Comparison of ENCODE assay signal across 7 cellular contexts in the genomic region with DNA sequence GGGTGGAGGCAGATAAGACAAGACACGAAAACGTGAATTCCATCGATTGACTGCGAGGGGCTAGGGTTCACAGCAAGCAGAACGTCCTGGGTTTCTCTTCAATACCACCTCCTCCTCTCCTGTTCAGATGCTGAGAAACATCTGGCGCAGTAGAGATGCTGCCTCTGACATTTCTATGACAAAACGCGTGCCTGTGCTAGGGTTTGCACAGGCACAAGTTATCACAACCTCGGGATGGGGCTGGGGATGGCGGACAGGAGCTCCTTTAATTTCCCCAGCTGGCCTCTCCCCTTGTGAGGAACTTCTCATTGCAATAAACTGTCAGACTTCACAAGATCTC.
DNase-seq lines count a peak whose midpoint lies in the region; ATAC-seq and TF ChIP-seq lines count a peak whose summit lies in the region.

No MANE protein-coding gene starts in this region.

- H3K27ac ChIP-seq in HL-60 (replicated peaks) = peak overlapping the region; percentile 90

- TF ChIP-seq CTCF in HL-60 (IDR thresholded peaks at IDR 0.05; ENCODE audit: insufficient read depth, low read length) = no peak

- H3K27me3 Mint-ChIP-seq in activated CD8-positive, alpha-beta T cell treated with anti-CD3 and anti-CD28 coated beads, Interleukin-2, amount 10 ng/mL, durations not matched to agents 7 days and 5 days (ENCODE audit: low read depth) = peaks cover 31% of the 10 kb centered on the region

- no peak for ATAC-seq in activated CD8-positive, alpha-beta T cell treated with anti-CD3 and anti-CD28 coated beads, Interleukin-2, amount 10 ng/mL, durations not matched to agents 7 days and 5 days
- ATAC-seq in stimulated activated effector memory CD8-positive, alpha-beta T cell treated with anti-CD3 and anti-CD28 coated beads, Interleukin-12 subunit alpha, Interleukin-12 subunit beta, amount 100 ng/mL, for 72 hours = no peak
- no peak for ATAC-seq in GM19324 (IDR thresholded peaks at IDR 0.05; ENCODE audit: low FRiP score, unreplicated experiment)

- no peaks in the 10 kb centered on the region for H3K27me3 ChIP-seq in HL-60 (ENCODE audit: insufficient read depth, poor library complexity, severe bottlenecking)

- H3K4me1 Mint-ChIP-seq in activated CD8-positive, alpha-beta T cell treated with anti-CD3 and anti-CD28 coated beads, Interleukin-2, amount 10 ng/mL, durations not matched to agents 7 days and 5 days (ENCODE audit: low read depth) = peaks cover 7% of the 10 kb centered on the region
- H3K4me1 Mint-ChIP-seq in stimulated activated effector memory CD8-positive, alpha-beta T cell treated with anti-CD3 and anti-CD28 coated beads, Interleukin-12 subunit alpha, Interleukin-12 subunit beta, amount 100 ng/mL, for 72 hours = peaks cover 22% of the 10 kb centered on the region

- H3K27ac Mint-ChIP-seq in activated CD8-positive, alpha-beta T cell treated with anti-CD3 and anti-CD28 coated beads, Interleukin-2, amount 10 ng/mL, durations not matched to agents 7 days and 5 days = no peak overlapping the region
- no peak overlapping the region for H3K27ac Mint-ChIP-seq in stimulated activated effector memory CD8-positive, alpha-beta T cell treated with anti-CD3 and anti-CD28 coated beads, Interleukin-12 subunit alpha, Interleukin-12 subunit beta, amount 100 ng/mL, for 72 hours

- H3K4me3 ChIP-seq in HL-60 (replicated peaks; ENCODE audit: insufficient read depth, low read length) (peak overlapping the region; percentile 56), iPS-11a (ENCODE audit: low read depth, low read length) (peak overlapping the region; percentile 61)

- POLR2A ChIA-PET in activated CD8-positive, alpha-beta T cell treated with anti-CD3 and anti-CD28 coated beads, Interleukin-2, amount 10 ng/mL, durations not matched to agents 7 days and 5 days (lab: Charles Lee) = interaction anchor here (1.3 kb wide), 1 partner anchor 200 kb away, joined by 3 read pairs; no protein-coding TSS in a partner anchor

- peak overlapping the region; percentile 78 for H3K4me3 Mint-ChIP-seq in activated CD8-positive, alpha-beta T cell treated with anti-CD3 and anti-CD28 coated beads, Interleukin-2, amount 10 ng/mL, durations not matched to agents 7 days and 5 days
- peak overlapping the region; percentile 76 for H3K4me3 Mint-ChIP-seq in stimulated activated effector memory CD8-positive, alpha-beta T cell treated with anti-CD3 and anti-CD28 coated beads, Interleukin-12 subunit alpha, Interleukin-12 subunit beta, amount 100 ng/mL, for 72 hours

- no peak for DNase-seq in HL-60 (ENCODE audit: low read depth in 1 of 2, low spot score in 1 of 2)
- no peak for DNase-seq in activated CD8-positive, alpha-beta T cell treated with anti-CD3 and anti-CD28 coated beads, Interleukin-2, amount 10 ng/mL, durations not matched to agents 7 days and 5 days
- DNase-seq in stimulated activated effector memory CD8-positive, alpha-beta T cell treated with anti-CD3 and anti-CD28 coated beads, Interleukin-12 subunit alpha, Interleukin-12 subunit beta, amount 100 ng/mL, for 72 hours (ENCODE audit: low spot score in 2 of 2) = no peak
- DNase-seq in HPDE6-E6E7 (ENCODE audit: extremely low spot score) = no peak
- no peak for DNase-seq in HuH-7.5 (ENCODE audit: low spot score)

- CTCF ChIA-PET in activated CD8-positive, alpha-beta T cell treated with anti-CD3 and anti-CD28 coated beads, Interleukin-2, amount 10 ng/mL, durations not matched to agents 7 days and 5 days (lab: Charles Lee) = interaction anchor here (0.6 to 2.6 kb wide), 6 partner anchors 9 to 289 kb away, joined by 3 to 8 read pairs (median 4); no protein-coding TSS in a partner anchor

- no peaks in the 10 kb centered on the region for H3K36me3 Mint-ChIP-seq in activated CD8-positive, alpha-beta T cell treated with anti-CD3 and anti-CD28 coated beads, Interleukin-2, amount 10 ng/mL, durations not matched to agents 7 days and 5 days (ENCODE audit: low read depth)
- no peaks in the 10 kb centered on the region for H3K36me3 Mint-ChIP-seq in stimulated activated effector memory CD8-positive, alpha-beta T cell treated with anti-CD3 and anti-CD28 coated beads, Interleukin-12 subunit alpha, Interleukin-12 subunit beta, amount 100 ng/mL, for 72 hours

- no peaks in the 10 kb centered on the region for H3K9me3 Mint-ChIP-seq in activated CD8-positive, alpha-beta T cell treated with anti-CD3 and anti-CD28 coated beads, Interleukin-2, amount 10 ng/mL, durations not matched to agents 7 days and 5 days (ENCODE audit: insufficient read depth)
- H3K9me3 Mint-ChIP-seq in stimulated activated effector memory CD8-positive, alpha-beta T cell treated with anti-CD3 and anti-CD28 coated beads, Interleukin-12 subunit alpha, Interleukin-12 subunit beta, amount 100 ng/mL, for 72 hours = no peaks in the 10 kb centered on the region
